Comparison of ENCODE assay signal across 29 cellular contexts in genomic region chr15:78651930-78652655, GRCh38. TPM values are rescaled to one million over a fixed set of nuclear protein-coding genes. Genes with fewer than 3 reads are reported as not detected.
"Had no signal": no experiment of that assay in that cellular context is flagged by ENCODE, and none has a peak within 500 bp of the region (broad histone marks: within the 10 kb centered on the region; RNA-seq: fewer than 3 reads in every experiment).

No MANE protein-coding gene starts in this region.

- DNase-seq: dorsolateral prefrontal cortex; effector CD4-positive, alpha-beta T cell; foreskin keratinocyte; heart left ventricle; kidney; mammary epithelial cell; natural killer cell; occipital lobe; ovary; posterior cingulate gyrus; stimulated activated CD4-positive, alpha-beta T cell treated with anti-CD3 and anti-CD28 coated beads, Interleukin-2, amount 100 ng/mL, for 24 hours; stimulated activated CD4-positive, alpha-beta T cell treated with anti-CD3 and anti-CD28 coated beads, Interleukin-4, amount 100 ng/mL, for 24 hours; stimulated activated naive CD8-positive, alpha-beta T cell treated with anti-CD3 and anti-CD28 coated beads, Interleukin-15, Interleukin-2, amounts not matched to agents 100 U/mL and 50 U/mL, for 24 hours; substantia nigra; testis; tibial artery had no signal

- H3K4me1 ChIP-seq: esophagus muscularis mucosa, foreskin keratinocyte, gastroesophageal sphincter, testis, tibial artery had no signal

- H3K9me3 ChIP-seq: esophagus muscularis mucosa, gastroesophageal sphincter, heart left ventricle, ovary, right lobe of liver, testis, tibial artery had no signal

- H2AFZ ChIP-seq: hepatocyte had no signal

- H3K36me3 ChIP-seq: esophagus muscularis mucosa, gastroesophageal sphincter, heart left ventricle, ovary, right lobe of liver, tibial artery had no signal

- H3K79me2 ChIP-seq: hepatocyte had no signal

- H3K4me1 Mint-ChIP-seq: natural killer cell; stimulated activated memory B cell treated with anti-CD40 and anti-IgM and Interleukin-4, amounts not matched to agents 10 μg/mL and 1 μg/mL and 100 μg/mL, for 72 hours had no signal

- H3K27ac ChIP-seq: dorsolateral prefrontal cortex, esophagus muscularis mucosa, foreskin keratinocyte, gastroesophageal sphincter, heart left ventricle, hepatocyte, ovary, testis, tibial artery had no signal

- H3K27me3 ChIP-seq: esophagus muscularis mucosa, gastroesophageal sphincter, heart left ventricle, hepatocyte, ovary, right lobe of liver, testis, tibial artery had no signal

- H3K4me2 ChIP-seq: hepatocyte, smooth muscle cell had no signal

- H3K4me3 ChIP-seq: dorsolateral prefrontal cortex, esophagus muscularis mucosa, gastroesophageal sphincter, heart left ventricle, hepatocyte, ovary, right lobe of liver, smooth muscle cell, testis, tibial artery had no signal

- H3K27ac Mint-ChIP-seq: natural killer cell; stimulated activated memory B cell treated with anti-CD40 and anti-IgM and Interleukin-4, amounts not matched to agents 10 μg/mL and 1 μg/mL and 100 μg/mL, for 72 hours; type B pancreatic cell had no signal

- H3K4me3 Mint-ChIP-seq: natural killer cell; stimulated activated memory B cell treated with anti-CD40 and anti-IgM and Interleukin-4, amounts not matched to agents 10 μg/mL and 1 μg/mL and 100 μg/mL, for 72 hours; type B pancreatic cell had no signal

- H3K36me3 Mint-ChIP-seq: natural killer cell; stimulated activated memory B cell treated with anti-CD40 and anti-IgM and Interleukin-4, amounts not matched to agents 10 μg/mL and 1 μg/mL and 100 μg/mL, for 72 hours; type B pancreatic cell had no signal

- H3K9me3 Mint-ChIP-seq: natural killer cell; stimulated activated memory B cell treated with anti-CD40 and anti-IgM and Interleukin-4, amounts not matched to agents 10 μg/mL and 1 μg/mL and 100 μg/mL, for 72 hours; type B pancreatic cell had no signal

- ATAC-seq: foreskin keratinocyte; gastroesophageal sphincter; heart left ventricle; natural killer cell; stimulated activated memory B cell treated with anti-CD40 and anti-IgM and Interleukin-4, amounts not matched to agents 10 μg/mL and 1 μg/mL and 100 μg/mL, for 72 hours; stimulated activated naive CD8-positive, alpha-beta T cell treated with anti-CD3 and anti-CD28 coated beads, Interleukin-15, Interleukin-2, amounts not matched to agents 100 U/mL and 50 U/mL, for 24 hours had no signal

RNA-seq across cellular contexts. Expression of gene CHRNB4, which starts 11.1 kb away (rescaled TPM):
- total RNA-seq: endothelial cell of umbilical vein, fibroblast of lung, hepatocyte, left lobe of liver, mesenteric fat pad, natural killer cell, pulmonary artery endothelial cell, smooth muscle cell had no signal
- polyA plus RNA-seq: fibroblast of lung, heart left ventricle, neural cell, smooth muscle cell had no signal

RNA-seq across cellular contexts. Expression of gene CHRNA3, which starts 31.3 kb away (rescaled TPM):
- total RNA-seq: endothelial cell of umbilical vein, fibroblast of lung, foreskin keratinocyte, kidney, left lobe of liver, mammary epithelial cell, mesenteric fat pad, natural killer cell, ovary, pulmonary artery endothelial cell, right lobe of liver, smooth muscle cell had no signal
- polyA plus RNA-seq: endothelial cell of umbilical vein, fibroblast of lung, foreskin keratinocyte, mammary epithelial cell had no signal
